9 cellular contexts compared by ENCODE assay signal in the genomic region with DNA sequence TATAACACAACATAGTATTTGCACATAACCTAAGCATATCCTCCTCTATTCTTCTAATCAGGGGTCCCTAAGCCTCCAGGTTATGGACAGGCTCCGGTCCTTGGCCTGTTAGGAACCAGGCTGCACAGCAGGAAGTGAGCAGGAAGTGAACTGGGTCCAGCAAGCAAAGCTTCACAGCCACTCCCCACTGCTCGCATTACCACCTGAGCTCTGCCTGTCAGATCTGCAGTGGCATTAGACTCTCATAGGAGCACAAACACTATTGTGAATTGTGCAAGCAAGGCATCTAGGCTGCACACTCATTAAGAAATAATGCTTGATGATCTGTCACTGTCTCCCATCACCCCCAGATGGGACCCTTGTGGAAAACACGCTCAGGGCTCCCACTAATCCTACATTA. TPM values are rescaled to one million over a fixed set of nuclear protein-coding genes. Genes with fewer than 3 reads are reported as not detected.
DNase-seq lines count a peak whose midpoint lies in the region; ATAC-seq, FAIRE-seq and TF ChIP-seq lines count a peak whose summit lies in the region.
"Had no signal": no experiment of that assay in that cellular context is flagged by ENCODE, and none has a peak within 500 bp of the region (broad histone marks: within the 10 kb centered on the region; RNA-seq: fewer than 3 reads in every experiment).

No MANE protein-coding gene starts in this region.

- H3K4me3 ChIP-seq in right lobe of liver (no peak overlapping the region), HAP-1 (no peak overlapping the region)

- H3K9me3 ChIP-seq in right lobe of liver (no peaks in the 10 kb centered on the region), HAP-1 (no peaks in the 10 kb centered on the region)

- ATAC-seq in GM21447 (IDR thresholded peaks at IDR 0.05; ENCODE audit: unreplicated experiment) (peak; percentile 55), right lobe of liver (peak; percentile 42 to 69 (median 50))

- DNase-seq in DMS53 (lab: John Stamatoyannopoulos, UW) (peak; percentile 29), RPMI8226 (peak; percentile 25), right lobe of liver (no peak), urothelium cell line (ENCODE audit: low spot score) (no peak), RCC 7860 (ENCODE audit: low spot score) (no peak), HAP-1 (ENCODE audit: low spot score in 2 of 2) (no peak), GM19238 (ENCODE audit: insufficient read length, low spot score) (no peak)
- DNase-seq: NCI-H1930 had no signal

- H3K4me1 ChIP-seq in right lobe of liver (peaks cover 0 to 48% (median 16%) of the 10 kb centered on the region in 4 donors), HAP-1 (peaks cover 26% of the 10 kb centered on the region)

- H3K36me3 ChIP-seq in right lobe of liver (no peaks in the 10 kb centered on the region), HAP-1 (replicated peaks) (no peaks in the 10 kb centered on the region)

- no peak for TF ChIP-seq CTCF in right lobe of liver (IDR thresholded peaks at IDR 0.05)

- FAIRE-seq in urothelium cell line (lab: Jason Lieb, UNC) = no peak
- no peak for FAIRE-seq in RCC 7860 (lab: Jason Lieb, UNC)

- intact Hi-C loops in right lobe of liver (cut with DNase I) = no loop called here

- H3K27me3 ChIP-seq in right lobe of liver (no peaks in the 10 kb centered on the region), HAP-1 (ENCODE audit: low read depth) (no peaks in the 10 kb centered on the region)

- TF ChIP-seq POLR2A in right lobe of liver (IDR thresholded peaks at IDR 0.05) = no peak

- WGBS in right lobe of liver (ENCODE audit: insufficient coverage, low coverage, low lambda C conversion rate, missing lambda C conversion rate) = 66% methylated on average over 2 of the region's 3 CpGs

- in situ Hi-C loops in HAP-1 (cut with MboI; ENCODE audit: low sequenced_read_pairs) = no loop called here

- no peak overlapping the region for H3K27ac ChIP-seq in right lobe of liver

RNA-seq across cellular contexts. Expression of a gene that starts 9.8 kb away (rescaled TPM):
- 10 to 100 TPM in 5 of 6 experiments, 1 to 10 TPM in 1; 9.1 to 18.4 (median 13.1) TPM for total RNA-seq in right lobe of liver

Comparison
In these comparisons a context has a peak if more than half of its experiments do, and no peak if none do; other contexts are left out.
1. DNase-seq: peak in DMS53 (single experiment) and RPMI8226 (single experiment); none in right lobe of liver (0 of 3), urothelium cell line (single experiment), RCC 7860 (single experiment), HAP-1 (0 of 2) and GM19238 (single experiment).